2 cellular contexts compared by ENCODE assay signal in the genomic region with DNA sequence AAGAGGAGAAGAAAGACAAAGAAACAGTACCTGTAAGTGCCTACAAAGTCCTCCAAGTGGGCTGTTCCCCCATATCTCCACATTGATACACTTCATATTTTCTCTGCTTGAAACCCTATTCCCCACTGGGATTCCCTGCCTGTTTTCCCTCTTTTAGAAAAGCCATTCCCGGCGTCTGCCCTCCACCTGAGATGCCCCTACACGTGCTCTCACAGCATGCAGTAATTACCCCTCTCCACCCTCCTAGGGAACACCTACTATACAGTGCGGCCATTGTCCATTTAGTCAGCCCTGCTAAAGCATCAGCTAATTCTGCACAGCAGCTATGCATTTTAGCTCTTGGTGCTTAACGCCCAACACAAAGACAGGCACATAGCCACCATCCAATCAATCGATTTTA.
TF ChIP-seq lines count a peak whose summit lies in the region.

No MANE protein-coding gene starts in this region.

TF ChIP-seq in GM23338, 12 proteins besides CTCF, POLR2A, EP300 and RAD21 (continued from another document):
- TF ChIP-seq, protein P1, sequence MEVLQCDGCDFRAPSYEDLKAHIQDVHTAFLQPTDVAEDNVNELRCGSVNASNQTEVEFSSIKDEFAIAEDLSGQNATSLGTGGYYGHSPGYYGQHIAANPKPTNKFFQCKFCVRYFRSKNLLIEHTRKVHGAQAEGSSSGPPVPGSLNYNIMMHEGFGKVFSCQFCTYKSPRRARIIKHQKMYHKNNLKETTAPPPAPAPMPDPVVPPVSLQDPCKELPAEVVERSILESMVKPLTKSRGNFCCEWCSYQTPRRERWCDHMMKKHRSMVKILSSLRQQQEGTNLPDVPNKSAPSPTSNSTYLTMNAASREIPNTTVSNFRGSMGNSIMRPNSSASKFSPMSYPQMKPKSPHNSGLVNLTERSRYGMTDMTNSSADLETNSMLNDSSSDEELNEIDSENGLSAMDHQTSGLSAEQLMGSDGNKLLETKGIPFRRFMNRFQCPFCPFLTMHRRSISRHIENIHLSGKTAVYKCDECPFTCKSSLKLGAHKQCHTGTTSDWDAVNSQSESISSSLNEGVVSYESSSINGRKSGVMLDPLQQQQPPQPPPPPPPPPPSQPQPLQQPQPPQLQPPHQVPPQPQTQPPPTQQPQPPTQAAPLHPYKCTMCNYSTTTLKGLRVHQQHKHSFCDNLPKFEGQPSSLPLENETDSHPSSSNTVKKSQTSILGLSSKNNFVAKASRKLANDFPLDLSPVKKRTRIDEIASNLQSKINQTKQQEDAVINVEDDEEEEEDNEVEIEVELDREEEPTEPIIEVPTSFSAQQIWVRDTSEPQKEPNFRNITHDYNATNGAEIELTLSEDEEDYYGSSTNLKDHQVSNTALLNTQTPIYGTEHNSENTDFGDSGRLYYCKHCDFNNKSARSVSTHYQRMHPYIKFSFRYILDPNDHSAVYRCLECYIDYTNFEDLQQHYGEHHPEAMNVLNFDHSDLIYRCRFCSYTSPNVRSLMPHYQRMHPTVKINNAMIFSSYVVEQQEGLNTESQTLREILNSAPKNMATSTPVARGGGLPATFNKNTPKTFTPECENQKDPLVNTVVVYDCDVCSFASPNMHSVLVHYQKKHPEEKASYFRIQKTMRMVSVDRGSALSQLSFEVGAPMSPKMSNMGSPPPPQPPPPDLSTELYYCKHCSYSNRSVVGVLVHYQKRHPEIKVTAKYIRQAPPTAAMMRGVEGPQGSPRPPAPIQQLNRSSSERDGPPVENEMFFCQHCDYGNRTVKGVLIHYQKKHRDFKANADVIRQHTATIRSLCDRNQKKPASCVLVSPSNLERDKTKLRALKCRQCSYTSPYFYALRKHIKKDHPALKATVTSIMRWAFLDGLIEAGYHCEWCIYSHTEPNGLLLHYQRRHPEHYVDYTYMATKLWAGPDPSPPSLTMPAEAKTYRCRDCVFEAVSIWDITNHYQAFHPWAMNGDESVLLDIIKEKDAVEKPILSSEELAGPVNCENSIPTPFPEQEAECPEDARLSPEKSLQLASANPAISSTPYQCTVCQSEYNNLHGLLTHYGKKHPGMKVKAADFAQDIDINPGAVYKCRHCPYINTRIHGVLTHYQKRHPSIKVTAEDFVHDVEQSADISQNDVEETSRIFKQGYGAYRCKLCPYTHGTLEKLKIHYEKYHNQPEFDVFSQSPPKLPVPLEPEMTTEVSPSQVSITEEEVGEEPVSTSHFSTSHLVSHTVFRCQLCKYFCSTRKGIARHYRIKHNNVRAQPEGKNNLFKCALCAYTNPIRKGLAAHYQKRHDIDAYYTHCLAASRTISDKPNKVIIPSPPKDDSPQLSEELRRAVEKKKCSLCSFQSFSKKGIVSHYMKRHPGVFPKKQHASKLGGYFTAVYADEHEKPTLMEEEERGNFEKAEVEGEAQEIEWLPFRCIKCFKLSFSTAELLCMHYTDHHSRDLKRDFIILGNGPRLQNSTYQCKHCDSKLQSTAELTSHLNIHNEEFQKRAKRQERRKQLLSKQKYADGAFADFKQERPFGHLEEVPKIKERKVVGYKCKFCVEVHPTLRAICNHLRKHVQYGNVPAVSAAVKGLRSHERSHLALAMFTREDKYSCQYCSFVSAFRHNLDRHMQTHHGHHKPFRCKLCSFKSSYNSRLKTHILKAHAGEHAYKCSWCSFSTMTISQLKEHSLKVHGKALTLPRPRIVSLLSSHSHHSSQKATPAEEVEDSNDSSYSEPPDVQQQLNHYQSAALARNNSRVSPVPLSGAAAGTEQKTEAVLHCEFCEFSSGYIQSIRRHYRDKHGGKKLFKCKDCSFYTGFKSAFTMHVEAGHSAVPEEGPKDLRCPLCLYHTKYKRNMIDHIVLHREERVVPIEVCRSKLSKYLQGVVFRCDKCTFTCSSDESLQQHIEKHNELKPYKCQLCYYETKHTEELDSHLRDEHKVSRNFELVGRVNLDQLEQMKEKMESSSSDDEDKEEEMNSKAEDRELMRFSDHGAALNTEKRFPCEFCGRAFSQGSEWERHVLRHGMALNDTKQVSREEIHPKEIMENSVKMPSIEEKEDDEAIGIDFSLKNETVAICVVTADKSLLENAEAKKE (CRISPR knock-in tag; IDR thresholded peaks at IDR 0.05): no peak
- TF ChIP-seq STAT1 (IDR thresholded peaks at IDR 0.05; ENCODE audit: unreplicated experiment): no peak
- TF ChIP-seq EZH2phosphoT487 (IDR thresholded peaks at IDR 0.05; ENCODE audit: unreplicated experiment): no peak
- TF ChIP-seq JUNB (IDR thresholded peaks at IDR 0.05; ENCODE audit: unreplicated experiment): no peak
- no peak for TF ChIP-seq CREB1 (CRISPR knock-in tag; IDR thresholded peaks at IDR 0.05; ENCODE audit: low read depth)
- TF ChIP-seq NANOG (IDR thresholded peaks at IDR 0.05; ENCODE audit: borderline replicate concordance): no peak
TF ChIP-seq in GM23338: peak in this region for 0.

TF ChIP-seq in neural cell, 6 proteins besides CTCF, POLR2A, EP300 and RAD21 (continued from another document):
- TF ChIP-seq TAF1 (IDR thresholded peaks at IDR 0.05; ENCODE audit: low read depth): no peak
